In the genomic region with DNA sequence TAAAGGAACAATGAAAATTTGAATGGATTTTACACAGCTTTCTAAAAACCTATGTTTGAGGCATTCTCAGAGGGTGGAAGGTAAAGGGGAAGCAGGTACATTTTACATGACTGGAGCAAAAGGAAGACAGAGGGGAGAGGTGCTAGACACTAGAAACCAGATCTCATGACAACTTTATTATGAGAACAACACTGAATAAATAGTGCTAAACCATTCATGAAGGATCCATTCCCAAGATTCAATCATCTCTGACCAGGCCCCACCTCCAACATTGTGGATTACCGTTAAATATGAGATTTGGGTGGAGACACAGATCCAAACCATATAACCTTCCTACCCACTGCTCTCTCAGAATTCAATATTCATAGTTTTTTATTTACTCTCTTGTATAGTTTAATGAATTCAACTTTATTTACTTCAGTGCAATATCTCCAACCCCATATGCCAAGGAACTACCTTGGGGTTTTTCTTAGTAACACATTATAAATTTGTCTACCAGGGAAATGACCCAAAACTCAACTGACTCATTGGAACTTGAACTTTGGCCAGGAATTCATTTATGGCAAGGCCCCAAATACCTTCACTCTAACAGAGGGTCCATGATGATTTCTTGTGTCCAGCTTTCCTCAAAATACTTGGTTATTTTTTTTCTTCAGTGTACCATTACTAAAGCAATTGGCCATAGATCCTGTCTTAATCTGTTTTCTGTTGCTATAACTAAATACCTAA, we compare ENCODE assay signal across 16 cellular contexts.
DNase-seq lines count a peak whose midpoint lies in the region; FAIRE-seq and TF ChIP-seq lines count a peak whose summit lies in the region.
"Had no signal": no experiment of that assay in that cellular context is flagged by ENCODE, and none has a peak within 500 bp of the region (broad histone marks: within the 10 kb centered on the region; RNA-seq: fewer than 3 reads in every experiment).

No MANE protein-coding gene starts in this region.

- peak; percentile 62 for DNase-seq in HCEC 1CT
- DNase-seq in RCC 7860 (ENCODE audit: low spot score), result peak; percentile 31
- peak; percentile 74 for DNase-seq in fibroblast of mammary gland (ENCODE audit: low read depth)
- peak; percentile 41 for DNase-seq in skeletal muscle cell (ENCODE audit: low read depth)
- no peak for DNase-seq in DMS79 treated with DMSO at 0.1 percent for 48 hours (lab: John Stamatoyannopoulos, UW)
- DNase-seq in AG08395 (ENCODE audit: low spot score), result no peak
- no peak for DNase-seq in retina
- DNase-seq: activated CD4-positive, alpha-beta T cell treated with anti-CD3 and anti-CD28 coated beads for 4 hours; BE2C; erythroblast; NCI-H1694; NCI-H748 treated with DMSO at 0.1 percent for 48 hours; psoas muscle; SHP77 treated with DMSO at 0.1 percent for 48 hours; stimulated activated CD4-positive, alpha-beta T cell treated with anti-CD3 and anti-CD28 coated beads, Interleukin-4, amount 100 ng/mL, for 1 hour; transverse colon had no signal

- peak; percentile 87 for FAIRE-seq in RCC 7860 (lab: Jason Lieb, UNC)

- H3K4me3 ChIP-seq in fibroblast of mammary gland (ENCODE audit: control insufficient read depth, low read depth, low read length) (no peak overlapping the region), skeletal muscle cell (ENCODE audit: low read depth, low read length) (no peak overlapping the region)
- H3K4me3 ChIP-seq: psoas muscle, transverse colon had no signal

- no peak for TF ChIP-seq CTCF in fibroblast of mammary gland (conservative IDR thresholded peaks at IDR 0.05; ENCODE audit: control insufficient read depth, insufficient read depth, low read depth, low read length)

Comparison
In these comparisons a context has a peak if more than half of its experiments do, and no peak if none do; other contexts are left out.
1. DNase-seq: peak in HCEC 1CT (single experiment), RCC 7860 (single experiment), fibroblast of mammary gland (single experiment) and skeletal muscle cell (single experiment); none in DMS79 treated with DMSO at 0.1 percent for 48 hours (single experiment), AG08395 (single experiment) and retina (single experiment).